27 cellular contexts compared by ENCODE assay signal in genomic region chr6:72446427-72446826, GRCh38.
DNase-seq lines count a peak whose midpoint lies in the region; ATAC-seq, FAIRE-seq and TF ChIP-seq lines count a peak whose summit lies in the region.
"Had no signal": no experiment of that assay in that cellular context is flagged by ENCODE, and none has a peak within 500 bp of the region (broad histone marks: within the 10 kb centered on the region; RNA-seq: fewer than 3 reads in every experiment).

No MANE protein-coding gene starts in this region.

- H3K4me3 ChIP-seq in K562: no peak overlapping the region
- H3K4me3 ChIP-seq in keratinocyte (ENCODE audit: control insufficient read depth in 2 of 3, extremely low read depth in 1 of 3, insufficient read depth in 2 of 3, low read depth in 1 of 3, low read length in 3 of 3): no peak overlapping the region
- no peak overlapping the region for H3K4me3 ChIP-seq in prostate gland
- H3K4me3 ChIP-seq: colonic mucosa, ovary, SK-N-MC, upper lobe of left lung had no signal

- intact Hi-C loops in K562 (cut with micrococcal nuclease): no loop called here
- intact Hi-C loops in prostate gland (cut with DNase I): no loop called here

- FAIRE-seq in K562 (lab: Jason Lieb, UNC) (no peak), keratinocyte (lab: Jason Lieb, UNC) (peak; percentile 84)
- FAIRE-seq: HTR-8/SVneo, RCC 7860 had no signal

- TF ChIP-seq RAD21 in K562 (CRISPR knock-in tag; conservative IDR thresholded peaks at IDR 0.05 in 1 of 2, IDR thresholded peaks at IDR 0.05 in 1 of 2): no peak

- TF ChIP-seq CTCF in K562 (IDR thresholded peaks at IDR 0.05 in 2 of 3, conservative IDR thresholded peaks at IDR 0.05 in 1 of 3; ENCODE audit: insufficient read depth in 2 of 3, low read depth in 1 of 3, low read length in 3 of 3) (no peak), keratinocyte (optimal IDR thresholded peaks at IDR 0.05 in 1 of 3, IDR thresholded peaks at IDR 0.05 in 1 of 3, conservative IDR thresholded peaks at IDR 0.05 in 1 of 3; ENCODE audit: extremely low read depth in 1 of 3, insufficient read depth in 2 of 3, low read length in 3 of 3) (no peak), progenitor cell of endocrine pancreas (IDR thresholded peaks at IDR 0.05; ENCODE audit: unreplicated experiment) (no peak), prostate gland (IDR thresholded peaks at IDR 0.05) (no peak)

- peak; percentile 16 for DNase-seq in AG20443 (ENCODE audit: low spot score)
- peak; percentile 20 for DNase-seq in M059J (ENCODE audit: low read depth)
- no peak for DNase-seq in K562 (ENCODE audit: extremely low read depth in 1 of 4, low spot score in 3 of 4)
- no peak for DNase-seq in keratinocyte (ENCODE audit: low read depth, low spot score)
- DNase-seq in progenitor cell of endocrine pancreas (ENCODE audit: low spot score, unreplicated experiment): no peak
- DNase-seq in prostate gland (ENCODE audit: low spot score): no peak
- no peak for DNase-seq in epidermal melanocyte (ENCODE audit: insufficient read length, low spot score)
- DNase-seq: activated CD4-positive, alpha-beta T cell treated with anti-CD3 and anti-CD28 coated beads, Interleukin-2, amount 50 U/mL, for 1 hour; activated CD8-positive, alpha-beta memory T cell treated with anti-CD3 and anti-CD28 coated beads, Interleukin-2, amount 50 U/mL, for 4 hours; activated naive CD8-positive, alpha-beta T cell treated with anti-CD3 and anti-CD28 coated beads for 36 hours; colonic mucosa; DMS 273 treated with DMSO at 0.1 percent for 48 hours; effector memory CD8-positive, alpha-beta T cell; GF-D8; HCEC 1CT; naive thymus-derived CD8-positive, alpha-beta T cell; NCI-H1105 treated with DMSO at 0.1 percent for 48 hours; NK-92 treated with Interleukin-12 subunit alpha and Interleukin-12 subunit beta, amount 100 ng/mL, for 24 hours; ovary; upper lobe of left lung had no signal

- H3K27ac Mint-ChIP-seq in progenitor cell of endocrine pancreas: no peak overlapping the region
- H3K27ac Mint-ChIP-seq: activated naive CD8-positive, alpha-beta T cell treated with anti-CD3 and anti-CD28 coated beads for 36 hours; brain; effector memory CD8-positive, alpha-beta T cell; naive thymus-derived CD8-positive, alpha-beta T cell had no signal

- in situ Hi-C loops in K562 (cut with MboI): no loop called here

- H3K4me3 Mint-ChIP-seq in progenitor cell of endocrine pancreas (ENCODE audit: low read depth): no peak overlapping the region
- H3K4me3 Mint-ChIP-seq: activated naive CD8-positive, alpha-beta T cell treated with anti-CD3 and anti-CD28 coated beads for 36 hours; brain; effector memory CD8-positive, alpha-beta T cell; naive thymus-derived CD8-positive, alpha-beta T cell had no signal

- no peak overlapping the region for H2AFZ ChIP-seq in K562 (ENCODE audit: low read depth, low read length)
- no peak overlapping the region for H2AFZ ChIP-seq in keratinocyte (ENCODE audit: control insufficient read depth, low read length)

- POLR2A ChIA-PET in K562 (lab: Yijun Ruan, JAX): no interaction called here

- H3K4me2 ChIP-seq in K562 (ENCODE audit: insufficient read depth, low read length) (no peak overlapping the region), keratinocyte (ENCODE audit: control insufficient read depth, extremely low read depth, insufficient read depth, low read depth, low read length) (no peak overlapping the region)

- no peak for TF ChIP-seq EP300 in K562 (IDR thresholded peaks at IDR 0.05; ENCODE audit: low read length)

- H4K20me1 ChIP-seq in K562 (replicated peaks; ENCODE audit: control insufficient read depth, insufficient read depth, low read length) (no peaks in the 10 kb centered on the region), keratinocyte (ENCODE audit: control insufficient read depth, extremely low read depth, insufficient read depth, low read length) (no peaks in the 10 kb centered on the region)

- H3K27me3 Mint-ChIP-seq in progenitor cell of endocrine pancreas: no peaks in the 10 kb centered on the region

- H3K9me3 ChIP-seq in K562 (replicated peaks; ENCODE audit: control insufficient read depth, insufficient read depth, low read depth, low read length): no peaks in the 10 kb centered on the region
- H3K9me3 ChIP-seq in keratinocyte (ENCODE audit: control insufficient read depth, low read depth, low read length): no peaks in the 10 kb centered on the region
- no peaks in the 10 kb centered on the region for H3K9me3 ChIP-seq in prostate gland
- H3K9me3 ChIP-seq: colonic mucosa, ovary, upper lobe of left lung had no signal

- H3K36me3 Mint-ChIP-seq in progenitor cell of endocrine pancreas (ENCODE audit: insufficient read depth): no peaks in the 10 kb centered on the region
- H3K36me3 Mint-ChIP-seq: activated naive CD8-positive, alpha-beta T cell treated with anti-CD3 and anti-CD28 coated beads for 36 hours; brain; naive thymus-derived CD8-positive, alpha-beta T cell had no signal

- H3K9me1 ChIP-seq in K562 (ENCODE audit: control insufficient read depth, insufficient read depth, low read length) (no peaks in the 10 kb centered on the region), keratinocyte (ENCODE audit: control insufficient read depth, extremely low read depth, insufficient read depth, low read length) (no peaks in the 10 kb centered on the region)

- H3K4me1 Mint-ChIP-seq in progenitor cell of endocrine pancreas (ENCODE audit: low read depth): peaks cover 7% of the 10 kb centered on the region
- H3K4me1 Mint-ChIP-seq: activated naive CD8-positive, alpha-beta T cell treated with anti-CD3 and anti-CD28 coated beads for 36 hours; brain; naive thymus-derived CD8-positive, alpha-beta T cell had no signal

- CTCF ChIA-PET in K562 (lab: Yijun Ruan, JAX; ENCODE audit: low intra/inter-chr PET ratio): no interaction called here

- no peak overlapping the region for H3K9ac ChIP-seq in K562 (ENCODE audit: insufficient read depth in 1 of 2, low read depth in 2 of 2, low read length in 2 of 2)
- H3K9ac ChIP-seq in keratinocyte (ENCODE audit: control insufficient read depth, extremely low read depth, insufficient read depth, low read length): no peak overlapping the region

- H3K79me2 ChIP-seq in K562 (ENCODE audit: control insufficient read depth, insufficient read depth, low read length) (no peaks in the 10 kb centered on the region), keratinocyte (ENCODE audit: control insufficient read depth, insufficient read depth, low read length) (no peaks in the 10 kb centered on the region)

- 11% methylated on average over 1 of the region's 1 CpG for WGBS in K562 (ENCODE audit: insufficient coverage, low coverage, missing lambda C conversion rate)
- 3% methylated on average over 1 of the region's 1 CpG for WGBS in prostate gland

- dilution Hi-C loops in keratinocyte (cut with MboI; ENCODE audit: extremely low pct_ligation_motif_present, low sequenced_read_pairs): loop anchor here (25.0 kb wide), 1 partner anchor 116 kb away; no protein-coding TSS in a partner anchor

- no TSS peak for BruUV-seq in K562 (replicated peaks; lab: Mats Ljungman, UMichigan)

- TF ChIP-seq POLR2A in K562 (conservative IDR thresholded peaks at IDR 0.05) (no peak), prostate gland (IDR thresholded peaks at IDR 0.05) (no peak)

- no peak for ATAC-seq in K562
- no peak for ATAC-seq in GM19324 (IDR thresholded peaks at IDR 0.05; ENCODE audit: low FRiP score, unreplicated experiment)
- ATAC-seq: effector memory CD8-positive, alpha-beta T cell; left lobe of liver; naive thymus-derived CD8-positive, alpha-beta T cell had no signal

- H3K4me1 ChIP-seq in K562 (replicated peaks in 1 of 2; ENCODE audit: control insufficient read depth in 2 of 2, insufficient read depth in 2 of 2, low read length in 2 of 2) (no peaks in the 10 kb centered on the region), keratinocyte (ENCODE audit: control insufficient read depth, extremely low read depth, insufficient read depth, low read length) (no peaks in the 10 kb centered on the region), prostate gland (replicated peaks) (no peaks in the 10 kb centered on the region)
- H3K4me1 ChIP-seq: colonic mucosa, upper lobe of left lung had no signal

- H3K27me3 ChIP-seq in K562 (ENCODE audit: control insufficient read depth in 2 of 2, insufficient read depth in 2 of 2, low read length in 2 of 2) (no peaks in the 10 kb centered on the region), keratinocyte (ENCODE audit: control insufficient read depth, extremely low read depth, insufficient read depth, low read length) (no peaks in the 10 kb centered on the region), prostate gland (replicated peaks; ENCODE audit: insufficient read depth) (no peaks in the 10 kb centered on the region)
- H3K27me3 ChIP-seq: colonic mucosa, ovary, upper lobe of left lung had no signal

- H3K36me3 ChIP-seq in K562 (ENCODE audit: control insufficient read depth, insufficient read depth, low read length) (no peaks in the 10 kb centered on the region), keratinocyte (ENCODE audit: control insufficient read depth in 2 of 2, extremely low read depth in 1 of 2, insufficient read depth in 2 of 2, low read length in 2 of 2) (no peaks in the 10 kb centered on the region), prostate gland (no peaks in the 10 kb centered on the region)
- H3K36me3 ChIP-seq: colonic mucosa, ovary, upper lobe of left lung had no signal

- H3K9me3 Mint-ChIP-seq in progenitor cell of endocrine pancreas (ENCODE audit: low read depth): no peaks in the 10 kb centered on the region
- H3K9me3 Mint-ChIP-seq: activated naive CD8-positive, alpha-beta T cell treated with anti-CD3 and anti-CD28 coated beads for 36 hours; brain; effector memory CD8-positive, alpha-beta T cell; naive thymus-derived CD8-positive, alpha-beta T cell had no signal

- no peak overlapping the region for H3K27ac ChIP-seq in K562 (ENCODE audit: extremely low read depth, low read depth, low read length)
- no peak overlapping the region for H3K27ac ChIP-seq in keratinocyte (ENCODE audit: control insufficient read depth, insufficient read depth, low read length)
- no peak overlapping the region for H3K27ac ChIP-seq in prostate gland
- H3K27ac ChIP-seq: colonic mucosa, ovary, SK-N-MC, upper lobe of left lung, VCaP had no signal

Comparison
In these comparisons a context has a peak if more than half of its experiments do, and no peak if none do; other contexts are left out.
1. DNase-seq: peak in AG20443 (single experiment) and M059J (single experiment); none in K562 (0 of 4), keratinocyte (single experiment), progenitor cell of endocrine pancreas (single experiment), prostate gland (single experiment) and epidermal melanocyte (single experiment).